Comparison of ENCODE assay signal across 22 cellular contexts in the genomic region with DNA sequence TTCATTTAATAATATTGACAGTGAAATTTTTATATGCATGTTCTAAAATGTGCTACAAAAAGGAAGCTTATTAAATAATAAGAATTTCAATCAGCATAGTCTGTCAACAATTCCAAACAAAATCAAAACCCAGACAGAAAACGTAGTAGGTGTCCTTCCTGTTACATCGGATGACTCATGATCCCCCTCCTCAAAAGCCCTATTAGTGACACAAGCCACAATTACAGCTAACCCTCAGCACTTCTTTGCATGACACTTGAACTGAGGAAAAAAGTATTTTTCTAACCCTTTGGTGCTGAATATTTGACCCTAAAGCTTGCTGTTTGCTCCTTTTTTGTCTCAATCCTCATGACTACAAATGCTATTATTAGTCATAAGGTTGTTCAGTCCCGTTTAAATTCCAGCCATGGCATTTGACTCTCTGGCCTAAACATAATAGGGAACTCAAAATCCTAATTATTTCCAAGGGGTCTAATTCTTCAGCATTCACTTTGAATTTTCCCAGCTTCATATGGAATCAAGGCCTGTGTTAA.
"Had no signal": no experiment of that assay in that cellular context is flagged by ENCODE, and none has a peak within 500 bp of the region (broad histone marks: within the 10 kb centered on the region; RNA-seq: fewer than 3 reads in every experiment).

No MANE protein-coding gene starts in this region.

- H3K4me3 Mint-ChIP-seq: activated T-cell treated with anti-CD3 and anti-CD28 coated beads, Interleukin-2, amount 50 U/mL, for 72 hours; stimulated activated naive CD8-positive, alpha-beta T cell treated with anti-CD3 and anti-CD28 coated beads, Interleukin-15, amount 100 ng/mL, for 72 hours; T-helper 1 cell treated with Interleukin-12 subunit alpha and Interleukin-12 subunit beta and Interleukin-4 antibody, amounts not matched to agents 30 μg/mL and 1 μg/mL, for 36 hours had no signal

- H3K4me1 Mint-ChIP-seq: stimulated activated naive CD8-positive, alpha-beta T cell treated with anti-CD3 and anti-CD28 coated beads, Interleukin-15, amount 100 ng/mL, for 72 hours had no signal

- H3K4me1 ChIP-seq: breast epithelium, lower lobe of right lung, psoas muscle, vagina had no signal

- H3K27me3 ChIP-seq: breast epithelium, esophagus squamous epithelium, ovary, vagina had no signal

- H3K36me3 ChIP-seq: breast epithelium, esophagus squamous epithelium, lower lobe of right lung, ovary, suprapubic skin, vagina had no signal

- H3K9me3 Mint-ChIP-seq: activated T-cell treated with anti-CD3 and anti-CD28 coated beads, Interleukin-2, amount 50 U/mL, for 72 hours; stimulated activated naive CD8-positive, alpha-beta T cell treated with anti-CD3 and anti-CD28 coated beads, Interleukin-15, amount 100 ng/mL, for 72 hours; T-helper 1 cell treated with Interleukin-12 subunit alpha and Interleukin-12 subunit beta and Interleukin-4 antibody, amounts not matched to agents 30 μg/mL and 1 μg/mL, for 36 hours had no signal

- H3K9me3 ChIP-seq: breast epithelium, esophagus squamous epithelium, lower lobe of right lung, ovary, psoas muscle, suprapubic skin, vagina had no signal

- ATAC-seq: activated T-cell treated with anti-CD3 and anti-CD28 coated beads, Interleukin-2, amount 50 U/mL, for 72 hours; lower lobe of right lung; psoas muscle; right cardiac atrium; stimulated activated naive CD8-positive, alpha-beta T cell treated with anti-CD3 and anti-CD28 coated beads, Interleukin-15, amount 100 ng/mL, for 72 hours had no signal

- H3K4me3 ChIP-seq: breast epithelium, esophagus squamous epithelium, lower lobe of right lung, ovary, psoas muscle, suprapubic skin, vagina had no signal

- DNase-seq: activated CD4-positive, alpha-beta T cell treated with anti-CD3 and anti-CD28 coated beads, Interleukin-2, amount 50 U/mL, for 4 hours; activated effector memory CD4-positive, alpha-beta T cell treated with anti-CD3 and anti-CD28 coated beads, Interleukin-2, amount 50 U/mL, for 16 hours; activated naive CD4-positive, alpha-beta T cell treated with anti-CD3 and anti-CD28 coated beads, Interleukin-2, amount 50 U/mL, for 16 hours; activated T-cell treated with anti-CD3 and anti-CD28 coated beads, Interleukin-2, amount 50 U/mL, for 72 hours; aorta; effector CD4-positive, alpha-beta T cell; esophagus squamous epithelium; islet precursor cell; lower lobe of right lung; midbrain; ovary; psoas muscle; right cardiac atrium; small intestine; stimulated activated CD4-positive, alpha-beta T cell treated with anti-CD3 and anti-CD28 coated beads, Interleukin-15, amount 100 ng/mL, for 24 hours; stimulated activated CD4-positive, alpha-beta T cell treated with anti-CD3 and anti-CD28 coated beads, Interleukin-2, amount 100 ng/mL, for 48 hours; stimulated activated naive CD8-positive, alpha-beta T cell treated with anti-CD3 and anti-CD28 coated beads, Interleukin-15, amount 100 ng/mL, for 72 hours; trophoblast cell had no signal

- H3K27ac ChIP-seq: breast epithelium, esophagus squamous epithelium, lower lobe of right lung, ovary, psoas muscle, suprapubic skin, vagina had no signal

- H3K27ac Mint-ChIP-seq: activated T-cell treated with anti-CD3 and anti-CD28 coated beads, Interleukin-2, amount 50 U/mL, for 72 hours; stimulated activated naive CD8-positive, alpha-beta T cell treated with anti-CD3 and anti-CD28 coated beads, Interleukin-15, amount 100 ng/mL, for 72 hours; T-helper 1 cell treated with Interleukin-12 subunit alpha and Interleukin-12 subunit beta and Interleukin-4 antibody, amounts not matched to agents 30 μg/mL and 1 μg/mL, for 36 hours had no signal

- FAIRE-seq: small intestine had no signal
